ENCODE assay signal across 9 cellular contexts in the genomic region with DNA sequence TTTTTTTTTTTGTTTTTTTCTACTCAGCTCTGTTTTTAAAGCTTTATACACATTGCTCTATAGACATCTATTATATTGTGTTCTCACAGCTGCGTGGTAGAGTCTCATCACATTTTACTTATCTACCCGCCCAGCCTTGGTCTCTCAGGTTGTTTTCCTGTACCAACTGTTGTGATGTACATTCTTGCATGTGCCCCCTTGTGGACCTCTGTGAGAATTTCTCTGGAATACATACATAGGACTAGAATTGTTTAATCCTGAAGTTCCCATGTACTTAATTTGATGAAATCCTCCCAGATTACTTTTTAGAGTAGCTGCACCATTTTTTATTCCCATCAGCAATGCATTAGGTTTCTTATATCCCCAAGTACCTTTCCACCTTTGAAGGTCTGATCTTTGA. TPM values are rescaled to one million over a fixed set of nuclear protein-coding genes. Genes with fewer than 3 reads are reported as not detected.
DNase-seq lines count a peak whose midpoint lies in the region; ATAC-seq and TF ChIP-seq lines count a peak whose summit lies in the region.
"Had no signal": no experiment of that assay in that cellular context is flagged by ENCODE, and none has a peak within 500 bp of the region (broad histone marks: within the 10 kb centered on the region; RNA-seq: fewer than 3 reads in every experiment).

No MANE protein-coding gene starts in this region.

- no peaks in the 10 kb centered on the region for H3K9me3 ChIP-seq in CD8-positive, alpha-beta memory T cell (ENCODE audit: low read length)
- H3K9me3 ChIP-seq: neutrophil had no signal

- ATAC-seq in HG03378 (IDR thresholded peaks at IDR 0.05; ENCODE audit: unreplicated experiment) (peak; percentile 64), sciatic nerve (no peak), HG03457 (IDR thresholded peaks at IDR 0.05; ENCODE audit: unreplicated experiment) (no peak)

- H3K9me3 Mint-ChIP-seq in CD8-positive, alpha-beta memory T cell: peaks cover 0 to 5% (median 3%) of the 10 kb centered on the region in 5 donors

- CTCF ChIA-PET in CD8-positive, alpha-beta memory T cell (lab: Charles Lee): no interaction called here

- H3K4me3 Mint-ChIP-seq in CD8-positive, alpha-beta memory T cell: no peak overlapping the region

- no peak overlapping the region for H3K27ac ChIP-seq in CD8-positive, alpha-beta memory T cell (ENCODE audit: low read depth, low read length)
- H3K27ac ChIP-seq: neutrophil had no signal

- no peaks in the 10 kb centered on the region for H3K27me3 Mint-ChIP-seq in CD8-positive, alpha-beta memory T cell

- H3K4me3 ChIP-seq in CD8-positive, alpha-beta memory T cell (ENCODE audit: low read length): no peak overlapping the region

- H3K27ac Mint-ChIP-seq in CD8-positive, alpha-beta memory T cell: no peak overlapping the region

- no peaks in the 10 kb centered on the region for H3K36me3 ChIP-seq in CD8-positive, alpha-beta memory T cell (ENCODE audit: insufficient read depth, low read length)
- H3K36me3 ChIP-seq: neutrophil had no signal

- no peaks in the 10 kb centered on the region for H3K4me1 ChIP-seq in CD8-positive, alpha-beta memory T cell (ENCODE audit: insufficient read depth, low read length)

- H3K4me1 Mint-ChIP-seq in CD8-positive, alpha-beta memory T cell: no peaks in the 10 kb centered on the region

- H3K27me3 ChIP-seq in CD8-positive, alpha-beta memory T cell (ENCODE audit: insufficient read depth, low read length, poor library complexity, severe bottlenecking): no peaks in the 10 kb centered on the region
- H3K27me3 ChIP-seq: neutrophil had no signal

- no peak for TF ChIP-seq CTCF in GM13977 (IDR thresholded peaks at IDR 0.05; ENCODE audit: extremely low read depth, insufficient read depth, missing control alignments)

- intact Hi-C loops in sciatic nerve (cut with DNase I): no loop called here

- in situ Hi-C loops in SK-MEL-5 (cut with HindIII; ENCODE audit: low pct_unique_long_range_greater_than_20kb, low sequenced_read_pairs): no loop called here
- in situ Hi-C loops in GM13977 (cut with MboI; ENCODE audit: low pct_unique_long_range_greater_than_20kb, low sequenced_read_pairs, unreplicated experiment): no loop called here

- no peaks in the 10 kb centered on the region for H3K36me3 Mint-ChIP-seq in CD8-positive, alpha-beta memory T cell

- DNase-seq in ELR (ENCODE audit: low read depth) (peak; percentile 78), SK-MEL-5 (ENCODE audit: low read depth, low spot score) (peak; percentile 81), iris pigment epithelial cell (ENCODE audit: low read depth) (peak; percentile 65), sciatic nerve (ENCODE audit: low spot score) (no peak), GM13977 (ENCODE audit: low spot score) (no peak)
- DNase-seq in CD8-positive, alpha-beta memory T cell: no peak

- POLR2A ChIA-PET in CD8-positive, alpha-beta memory T cell (lab: Charles Lee): no interaction called here

RNA-seq across cellular contexts. Expression of a gene that starts 40.4 kb away (rescaled TPM):
- not detected in 2 replicates for total RNA-seq in SK-MEL-5 (2014; rRNA removed; shearing (Covaris generic))
- polyA plus RNA-seq in SK-MEL-5 (2015; cell fraction: cytosol; rRNA removed): not detected in 2 replicates
- not detected in 2 replicates for polyA plus RNA-seq in SK-MEL-5 (2015; cell fraction: nucleus; rRNA removed)
- total RNA-seq in CD8-positive, alpha-beta memory T cell: not detected
- polyA plus RNA-seq in CD8-positive, alpha-beta memory T cell: not detected
- total RNA-seq in sciatic nerve: 0.31 TPM

Comparison
In these comparisons a context has a peak if more than half of its experiments do, and no peak if none do; other contexts are left out.
1. DNase-seq: peak in ELR (single experiment), SK-MEL-5 (single experiment) and iris pigment epithelial cell (single experiment); none in CD8-positive, alpha-beta memory T cell (0 of 5), sciatic nerve (single experiment) and GM13977 (single experiment).